ENCODE assay signal across 8 cellular contexts in the genomic region with DNA sequence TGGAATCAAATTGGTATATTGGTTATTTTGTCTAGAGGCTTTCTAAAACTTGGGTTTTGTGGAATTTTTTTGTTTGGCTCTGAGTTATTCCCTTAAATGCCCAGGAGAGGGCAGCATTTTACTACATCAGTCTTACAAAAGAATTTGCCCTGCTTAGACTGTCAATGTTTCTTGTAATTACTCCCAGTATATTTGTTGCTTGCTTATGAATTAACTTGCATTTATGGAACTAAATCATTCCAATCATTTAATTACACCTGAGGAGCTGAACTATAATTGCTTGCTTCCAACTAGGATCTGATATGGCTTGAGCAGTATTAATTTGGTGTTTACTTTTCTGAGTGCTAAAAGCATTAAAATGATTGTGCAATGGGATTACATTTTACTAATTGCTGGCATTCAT. TPM values are rescaled to one million over a fixed set of nuclear protein-coding genes. Genes with fewer than 3 reads are reported as not detected.
DNase-seq lines count a peak whose midpoint lies in the region; ATAC-seq and TF ChIP-seq lines count a peak whose summit lies in the region.

No MANE protein-coding gene starts in this region.

- no peak overlapping the region for H3K9ac ChIP-seq in adipocyte (ENCODE audit: low read length)

- peak; percentile 55 to 71 (median 64) for TF ChIP-seq CTCF in upper lobe of left lung (IDR thresholded peaks at IDR 0.05)

- no peaks in the 10 kb centered on the region for H3K36me3 Mint-ChIP-seq in activated CD4-positive, alpha-beta T cell treated with anti-CD3 and anti-CD28 coated beads, Interleukin-2, amount 10 ng/mL, durations not matched to agents 24 days and 14 days (ENCODE audit: low read depth)

- H3K4me3 ChIP-seq in adipocyte (ENCODE audit: low read length) (no peak overlapping the region), upper lobe of left lung (no peak overlapping the region)

- H3K9me3 ChIP-seq in adipocyte (ENCODE audit: control insufficient read depth, low read length), result no peaks in the 10 kb centered on the region
- no peaks in the 10 kb centered on the region for H3K9me3 ChIP-seq in upper lobe of left lung

- H3K27me3 ChIP-seq in adipocyte (replicated peaks; ENCODE audit: control insufficient read depth, insufficient read depth, low read length) (no peaks in the 10 kb centered on the region), upper lobe of left lung (no peaks in the 10 kb centered on the region)

- H3K4me1 ChIP-seq in adipocyte (ENCODE audit: control insufficient read depth, insufficient read depth, low read length) (no peaks in the 10 kb centered on the region), upper lobe of left lung (no peaks in the 10 kb centered on the region)

- no peak for TF ChIP-seq POLR2A in upper lobe of left lung (IDR thresholded peaks at IDR 0.05)

- H3K27ac Mint-ChIP-seq in activated CD4-positive, alpha-beta T cell treated with anti-CD3 and anti-CD28 coated beads, Interleukin-2, amount 10 ng/mL, durations not matched to agents 24 days and 14 days, result no peak overlapping the region

- intact Hi-C loops in activated CD4-positive, alpha-beta T cell treated with anti-CD3 and anti-CD28 coated beads, Interleukin-2, amount 10 ng/mL, durations not matched to agents 24 days and 14 days (cut with micrococcal nuclease), result loop anchor here (1.0 kb wide), 1 partner anchor 628 kb away; no protein-coding TSS in a partner anchor

- DNase-seq in Ammon's horn (ENCODE audit: low spot score) (peak; percentile 45), NCI-H1930 (lab: John Stamatoyannopoulos, UW) (peak; percentile 24 to 33), adipocyte (ENCODE audit: low read depth) (peak; percentile 81), iris pigment epithelial cell (ENCODE audit: low read depth) (peak; percentile 48), upper lobe of left lung (no peak)
- DNase-seq in activated CD4-positive, alpha-beta T cell treated with anti-CD3 and anti-CD28 coated beads, Interleukin-2, amount 10 ng/mL, durations not matched to agents 24 days and 14 days, result no peak
- no peak for DNase-seq in activated CD4-positive, alpha-beta T cell treated with anti-CD3 and anti-CD28 coated beads, Interleukin-2, amount 50 U/mL, for 1 hour

- ATAC-seq in GM18867 (IDR thresholded peaks at IDR 0.05; ENCODE audit: unreplicated experiment) (peak; percentile 58), upper lobe of left lung (ENCODE audit: low FRiP score in 2 of 2) (peak in 1 of 2 donors; percentile 51)

- no peaks in the 10 kb centered on the region for H3K27me3 Mint-ChIP-seq in activated CD4-positive, alpha-beta T cell treated with anti-CD3 and anti-CD28 coated beads, Interleukin-2, amount 10 ng/mL, durations not matched to agents 24 days and 14 days

- peaks cover 5% of the 10 kb centered on the region for H3K36me3 ChIP-seq in adipocyte (ENCODE audit: control insufficient read depth, insufficient read depth, low read length, severe bottlenecking)
- H3K36me3 ChIP-seq in upper lobe of left lung, result no peaks in the 10 kb centered on the region

- H3K9me3 Mint-ChIP-seq in activated CD4-positive, alpha-beta T cell treated with anti-CD3 and anti-CD28 coated beads, Interleukin-2, amount 10 ng/mL, durations not matched to agents 24 days and 14 days, result no peaks in the 10 kb centered on the region

- H3K4me1 Mint-ChIP-seq in activated CD4-positive, alpha-beta T cell treated with anti-CD3 and anti-CD28 coated beads, Interleukin-2, amount 10 ng/mL, durations not matched to agents 24 days and 14 days, result no peaks in the 10 kb centered on the region

- H3K27ac ChIP-seq in upper lobe of left lung, result no peak overlapping the region

- no peak for TF ChIP-seq EP300 in upper lobe of left lung (IDR thresholded peaks at IDR 0.05)

- H3K4me3 Mint-ChIP-seq in activated CD4-positive, alpha-beta T cell treated with anti-CD3 and anti-CD28 coated beads, Interleukin-2, amount 10 ng/mL, durations not matched to agents 24 days and 14 days, result no peak overlapping the region

RNA-seq across cellular contexts. Expression of a gene that starts 48.7 kb away (rescaled TPM):
- total RNA-seq in upper lobe of left lung, result 10 to 100 TPM in 2 of 6 donors, 1 to 10 TPM in 4; 4.1 to 32.6 (median 8.4) TPM
- total RNA-seq in activated CD4-positive, alpha-beta T cell treated with anti-CD3 and anti-CD28 coated beads, Interleukin-2, amount 10 ng/mL, durations not matched to agents 24 days and 14 days, result not detected in 2 replicates

Comparison
In these comparisons a context has a peak if more than half of its experiments do, and no peak if none do; other contexts are left out.
1. DNase-seq: peak in Ammon's horn (single experiment), NCI-H1930 (2 of 2), adipocyte (single experiment) and iris pigment epithelial cell (single experiment); none in upper lobe of left lung (0 of 2), activated CD4-positive, alpha-beta T cell treated with anti-CD3 and anti-CD28 coated beads, Interleukin-2, amount 10 ng/mL, durations not matched to agents 24 days and 14 days (single experiment) and activated CD4-positive, alpha-beta T cell treated with anti-CD3 and anti-CD28 coated beads, Interleukin-2, amount 50 U/mL, for 1 hour (single experiment).